1 cellular context compared by ENCODE assay signal in genomic region chrX:130124577-130124976, GRCh38.
TF ChIP-seq lines count a peak whose summit lies in the region.

No MANE protein-coding gene starts in this region.

TF ChIP-seq in WTC11, 78 proteins besides CTCF, POLR2A, EP300 and RAD21:
- TF ChIP-seq ZNF396 (CRISPR knock-in tag; IDR thresholded peaks at IDR 0.05; ENCODE audit: borderline replicate concordance) (no peak), ARID4B (CRISPR knock-in tag; IDR thresholded peaks at IDR 0.05; ENCODE audit: borderline replicate concordance) (no peak), USF1 (CRISPR knock-in tag; IDR thresholded peaks at IDR 0.05) (no peak), RELA (CRISPR knock-in tag; IDR thresholded peaks at IDR 0.05; ENCODE audit: borderline replicate concordance) (no peak), IRF1 (CRISPR knock-in tag; IDR thresholded peaks at IDR 0.05) (no peak), EMX1 (CRISPR knock-in tag; IDR thresholded peaks at IDR 0.05) (no peak), STAT6 (CRISPR knock-in tag; conservative IDR thresholded peaks at IDR 0.05; ENCODE audit: low read depth) (no peak)
